8 cellular contexts compared by ENCODE assay signal in the genomic region with DNA sequence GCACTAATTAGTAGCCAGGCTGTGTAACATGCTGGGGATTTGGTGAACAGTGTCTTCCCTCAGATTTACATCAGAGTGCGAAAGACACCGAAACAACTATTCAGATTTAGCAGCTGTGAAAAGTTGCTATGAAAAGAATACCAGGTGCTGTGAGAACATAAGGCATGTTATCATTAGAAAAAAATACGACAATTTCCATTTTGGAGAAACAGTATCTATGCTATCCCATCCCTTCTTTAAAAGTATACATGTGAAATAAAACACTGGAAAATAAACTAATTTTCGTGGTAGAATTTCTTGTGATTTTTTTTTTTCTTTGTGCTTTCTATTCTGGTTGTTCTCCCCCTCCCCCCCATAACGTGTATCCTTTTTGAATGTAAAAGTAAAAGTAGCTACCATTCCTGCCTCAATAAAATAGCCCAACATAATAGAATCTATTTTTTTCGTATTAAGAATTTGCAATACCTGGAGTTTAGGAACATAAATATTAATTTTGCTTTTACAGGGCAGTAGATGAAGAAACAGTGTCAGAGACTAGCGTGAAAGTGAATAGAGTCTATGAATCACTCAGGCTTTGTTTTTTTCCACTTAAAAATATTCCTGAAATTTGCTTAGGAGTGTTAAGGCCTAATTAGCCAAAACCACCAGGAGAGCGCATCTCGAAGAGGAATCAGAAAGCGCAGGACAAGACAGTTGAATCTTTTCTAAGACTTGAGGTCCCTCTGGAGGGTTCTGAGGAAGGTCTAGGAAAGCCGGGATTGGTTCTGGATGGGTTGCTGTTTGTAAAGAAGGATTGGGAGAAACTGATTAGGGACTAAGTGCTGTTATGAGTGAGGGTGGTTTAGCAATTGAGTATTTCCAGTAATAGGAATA. TPM values are rescaled to one million over a fixed set of nuclear protein-coding genes. Genes with fewer than 3 reads are reported as not detected.
DNase-seq lines count a peak whose midpoint lies in the region; ATAC-seq and TF ChIP-seq lines count a peak whose summit lies in the region.

No MANE protein-coding gene starts in this region.

- H3K4me1 Mint-ChIP-seq in Calu3 (ENCODE audit: low read depth, unreplicated experiment) (peaks cover 79% of the 10 kb centered on the region), WTC11 (peaks cover 51% of the 10 kb centered on the region)

- 39% methylated on average over 11 of the region's 11 CpGs for WGBS in suprapubic skin

- no peaks in the 10 kb centered on the region for H3K27me3 Mint-ChIP-seq in Calu3 (ENCODE audit: unreplicated experiment)
- H3K27me3 Mint-ChIP-seq in WTC11 (ENCODE audit: low read depth) = no peaks in the 10 kb centered on the region

- H3K9me3 Mint-ChIP-seq in Calu3 (ENCODE audit: low read depth, unreplicated experiment) (no peaks in the 10 kb centered on the region), WTC11 (no peaks in the 10 kb centered on the region)

- ATAC-seq in HG02571 (IDR thresholded peaks at IDR 0.05; ENCODE audit: unreplicated experiment) (peak; percentile 33), WTC11 (no peak)

- peak overlapping the region; percentile 69 for H3K9ac ChIP-seq in iPS-18a (ENCODE audit: low read length)

- BruUV-seq in Calu3 (replicated peaks; lab: Mats Ljungman, UMichigan) = no TSS peak

- H3K27me3 ChIP-seq in iPS-18a (ENCODE audit: control insufficient read depth, insufficient read depth, low read length) (no peaks in the 10 kb centered on the region), suprapubic skin (no peaks in the 10 kb centered on the region)

- H3K4me3 ChIP-seq in iPS-18a (ENCODE audit: low read length) (peak overlapping the region; percentile 96), suprapubic skin (peak overlapping the region; percentile 72)

- DNase-seq in Calu3 (no peak), WTC11 (ENCODE audit: low spot score) (no peak), suprapubic skin (ENCODE audit: low spot score in 2 of 2) (no peak), NCI-H1092 treated with DMSO at 0.1 percent for 48 hours (lab: John Stamatoyannopoulos, UW) (no peak), HCEC 1CT (no peak)
- DNase-seq in stimulated activated naive CD4-positive, alpha-beta T cell (lab: John Stamatoyannopoulos, UW) = no peak

- H3K27ac ChIP-seq in iPS-18a (ENCODE audit: low read length) = peak overlapping the region; percentile 79
- peak overlapping the region; percentile 86 for H3K27ac ChIP-seq in suprapubic skin

- POLR2A ChIA-PET in WTC11 (lab: Charles Lee) = interaction anchor here (0.7 to 1.3 kb wide), 2 partner anchors 30 to 132 kb away, joined by 3 to 4 read pairs; no protein-coding TSS in a partner anchor

- CTCF ChIA-PET in Calu3 (lab: Charles Lee) = interaction anchor here (0.6 to 2.3 kb wide), 8 partner anchors 15 to 521 kb away, joined by 3 to 10 read pairs (median 4); no protein-coding TSS in a partner anchor
- CTCF ChIA-PET in WTC11 (lab: Charles Lee) = interaction anchor here (0.6 to 2.3 kb wide), 8 partner anchors 19 to 1633 kb away, joined by 3 to 26 read pairs (median 4); a partner anchor contains a TSS

- no peak for TF ChIP-seq CTCF in Calu3 (IDR thresholded peaks at IDR 0.05; ENCODE audit: unreplicated experiment)
- no peak for TF ChIP-seq CTCF in WTC11 (IDR thresholded peaks at IDR 0.05)
- TF ChIP-seq CTCF in suprapubic skin (IDR thresholded peaks at IDR 0.05) = no peak

- no peak for TF ChIP-seq POLR2A in suprapubic skin (IDR thresholded peaks at IDR 0.05)

- TF ChIP-seq EP300 in suprapubic skin (IDR thresholded peaks at IDR 0.05) = no peak

- H3K4me3 Mint-ChIP-seq in Calu3 (ENCODE audit: low read depth, unreplicated experiment) = peak overlapping the region; percentile 95
- H3K4me3 Mint-ChIP-seq in WTC11 = peak overlapping the region; percentile 98

- peaks cover 18% of the 10 kb centered on the region for H3K4me1 ChIP-seq in iPS-18a (ENCODE audit: control insufficient read depth, low read depth, low read length)
- H3K4me1 ChIP-seq in suprapubic skin = peaks cover 59% of the 10 kb centered on the region

- H3K36me3 Mint-ChIP-seq in Calu3 (ENCODE audit: insufficient read depth, unreplicated experiment) (peaks cover 45% of the 10 kb centered on the region), WTC11 (peaks cover 30% of the 10 kb centered on the region)

- peaks cover 13% of the 10 kb centered on the region for H3K36me3 ChIP-seq in iPS-18a (ENCODE audit: control insufficient read depth, low read depth, low read length)
- H3K36me3 ChIP-seq in suprapubic skin = peaks cover 10% of the 10 kb centered on the region

- peak overlapping the region; percentile 97 for H3K27ac Mint-ChIP-seq in Calu3 (ENCODE audit: unreplicated experiment)
- peak overlapping the region; percentile 96 for H3K27ac Mint-ChIP-seq in WTC11

- no peaks in the 10 kb centered on the region for H3K9me3 ChIP-seq in iPS-18a (ENCODE audit: control insufficient read depth, low read depth, low read length)
- H3K9me3 ChIP-seq in suprapubic skin = no peaks in the 10 kb centered on the region

- intact Hi-C loops in Calu3 (cut with micrococcal nuclease; ENCODE audit: unreplicated experiment) = loop anchor here (5.0 kb wide), 1 partner anchor 48 kb away; no protein-coding TSS in a partner anchor

TF ChIP-seq in WTC11, 78 proteins besides CTCF, POLR2A, EP300 and RAD21 (continues in another document):
- TF ChIP-seq, protein P1, sequence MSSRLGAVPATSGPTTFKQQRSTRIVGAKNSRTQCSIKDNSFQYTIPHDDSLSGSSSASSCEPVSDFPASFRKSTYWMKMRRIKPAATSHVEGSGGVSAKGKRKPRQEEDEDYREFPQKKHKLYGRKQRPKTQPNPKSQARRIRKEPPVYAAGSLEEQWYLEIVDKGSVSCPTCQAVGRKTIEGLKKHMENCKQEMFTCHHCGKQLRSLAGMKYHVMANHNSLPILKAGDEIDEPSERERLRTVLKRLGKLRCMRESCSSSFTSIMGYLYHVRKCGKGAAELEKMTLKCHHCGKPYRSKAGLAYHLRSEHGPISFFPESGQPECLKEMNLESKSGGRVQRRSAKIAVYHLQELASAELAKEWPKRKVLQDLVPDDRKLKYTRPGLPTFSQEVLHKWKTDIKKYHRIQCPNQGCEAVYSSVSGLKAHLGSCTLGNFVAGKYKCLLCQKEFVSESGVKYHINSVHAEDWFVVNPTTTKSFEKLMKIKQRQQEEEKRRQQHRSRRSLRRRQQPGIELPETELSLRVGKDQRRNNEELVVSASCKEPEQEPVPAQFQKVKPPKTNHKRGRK (CRISPR knock-in tag; IDR thresholded peaks at IDR 0.05; ENCODE audit: borderline replicate concordance) = no peak
- no peak for TF ChIP-seq TCF7 (CRISPR knock-in tag; IDR thresholded peaks at IDR 0.05; ENCODE audit: low read depth)
- TF ChIP-seq ELF4 (CRISPR knock-in tag; IDR thresholded peaks at IDR 0.05; ENCODE audit: low read depth) = no peak
- TF ChIP-seq ZNF138 (CRISPR knock-in tag; conservative IDR thresholded peaks at IDR 0.05) = no peak
- no peak for TF ChIP-seq CREM (CRISPR knock-in tag; IDR thresholded peaks at IDR 0.05)
- no peak for TF ChIP-seq TP53 (CRISPR knock-in tag; IDR thresholded peaks at IDR 0.05)
- TF ChIP-seq ZNF219 (CRISPR knock-in tag; IDR thresholded peaks at IDR 0.05; ENCODE audit: borderline replicate concordance) = no peak
- TF ChIP-seq CREB1 (CRISPR knock-in tag; IDR thresholded peaks at IDR 0.05) = no peak
- no peak for TF ChIP-seq TEAD1 (CRISPR knock-in tag; IDR thresholded peaks at IDR 0.05)
- no peak for TF ChIP-seq ZNF317 (CRISPR knock-in tag; IDR thresholded peaks at IDR 0.05; ENCODE audit: borderline replicate concordance, low read depth)
- TF ChIP-seq PRRX2 (CRISPR knock-in tag; IDR thresholded peaks at IDR 0.05) = no peak
- TF ChIP-seq, protein P2, sequence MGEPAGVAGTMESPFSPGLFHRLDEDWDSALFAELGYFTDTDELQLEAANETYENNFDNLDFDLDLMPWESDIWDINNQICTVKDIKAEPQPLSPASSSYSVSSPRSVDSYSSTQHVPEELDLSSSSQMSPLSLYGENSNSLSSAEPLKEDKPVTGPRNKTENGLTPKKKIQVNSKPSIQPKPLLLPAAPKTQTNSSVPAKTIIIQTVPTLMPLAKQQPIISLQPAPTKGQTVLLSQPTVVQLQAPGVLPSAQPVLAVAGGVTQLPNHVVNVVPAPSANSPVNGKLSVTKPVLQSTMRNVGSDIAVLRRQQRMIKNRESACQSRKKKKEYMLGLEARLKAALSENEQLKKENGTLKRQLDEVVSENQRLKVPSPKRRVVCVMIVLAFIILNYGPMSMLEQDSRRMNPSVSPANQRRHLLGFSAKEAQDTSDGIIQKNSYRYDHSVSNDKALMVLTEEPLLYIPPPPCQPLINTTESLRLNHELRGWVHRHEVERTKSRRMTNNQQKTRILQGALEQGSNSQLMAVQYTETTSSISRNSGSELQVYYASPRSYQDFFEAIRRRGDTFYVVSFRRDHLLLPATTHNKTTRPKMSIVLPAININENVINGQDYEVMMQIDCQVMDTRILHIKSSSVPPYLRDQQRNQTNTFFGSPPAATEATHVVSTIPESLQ (CRISPR knock-in tag; IDR thresholded peaks at IDR 0.05) = no peak
- no peak for TF ChIP-seq ZNF671 (CRISPR knock-in tag; IDR thresholded peaks at IDR 0.05)

RNA-seq across cellular contexts. Expression of a gene that starts 0.8 kb away (rescaled TPM):
- total RNA-seq in Calu3 (2022) (62.8 and 71.2 TPM in 2 replicates), WTC11 (2021) (28.7 to 33.3 TPM (median 32.5 TPM) in 3 replicates), suprapubic skin (100 to 1,000 TPM in 1 of 4 donors, 10 to 100 TPM in 3; 48.1 to 118 (median 83.8) TPM)

RNA-seq across cellular contexts. Expression of a gene that starts 2.0 kb away (rescaled TPM):
- 144 and 184 TPM in 2 replicates for total RNA-seq in Calu3 (2022)
- 239 to 273 TPM (median 270 TPM) in 3 replicates for total RNA-seq in WTC11 (2021)
- total RNA-seq in suprapubic skin = 10 to 100 TPM; 31.7 to 98.9 (median 49.9) TPM

RNA-seq across cellular contexts. Expression of a gene that starts 19.8 kb away (rescaled TPM):
- total RNA-seq in Calu3 (2022) = 6.5 and 7.5 TPM in 2 replicates
- total RNA-seq in WTC11 (2021) = 5.4 to 7.2 TPM (median 6.3 TPM) in 3 replicates
- 1 to 10 TPM in 2 of 4 donors, under 1 TPM in 2; 0.57 to 3.9 (median 1.2) TPM for total RNA-seq in suprapubic skin

RNA-seq across cellular contexts. Expression of a gene that starts 49.3 kb away (rescaled TPM):
- total RNA-seq in Calu3 (2022) (not detected in 2 replicates), WTC11 (2021) (0.25 to 0.52 TPM (median 0.44 TPM) in 3 replicates), suprapubic skin (under 1 TPM in 2 of 4 donors, not detected in 2; 0.21 to 0.23 TPM)
